In genomic region chr2:171404258-171404657, GRCh38 we compare ENCODE assay signal across 14 cellular contexts. TPM values are rescaled to one million over a fixed set of nuclear protein-coding genes. Genes with fewer than 3 reads are reported as not detected.
DNase-seq lines count a peak whose midpoint lies in the region; ATAC-seq and TF ChIP-seq lines count a peak whose summit lies in the region.
"Had no signal": no experiment of that assay in that cellular context is flagged by ENCODE, and none has a peak within 500 bp of the region (broad histone marks: within the 10 kb centered on the region; RNA-seq: fewer than 3 reads in every experiment).

No MANE protein-coding gene starts in this region.

- H3K27ac ChIP-seq in IMR-90 (ENCODE audit: insufficient read depth, low read length), result no peak overlapping the region
- H3K27ac ChIP-seq in mammary epithelial cell (ENCODE audit: insufficient read depth, low read depth, low read length), result peak overlapping the region; percentile 54
- no peak overlapping the region for H3K27ac ChIP-seq in prostate gland
- H3K27ac ChIP-seq: heart left ventricle, sigmoid colon, VCaP had no signal

- in situ Hi-C loops in IMR-90 (cut with MboI; ENCODE audit: low sequenced_read_pairs) (no loop called here), mammary epithelial cell (cut with MboI; ENCODE audit: low sequenced_read_pairs in 2 of 2) (loop anchor here in 1 of 2 donors (25.0 kb wide), 1 partner anchor 242 kb away; the partner anchor contains the start of gene TLK1)

- peak overlapping the region; percentile 13; the same call in 2 of the 3 replicates for H2BK15ac ChIP-seq in IMR-90 (ENCODE audit: low read depth, low read length)

- peak overlapping the region; percentile 7; the same call in 1 of the 2 replicates for H4K91ac ChIP-seq in IMR-90 (ENCODE audit: insufficient read depth, low read depth, low read length)

- H3K79me2 ChIP-seq in mammary epithelial cell (ENCODE audit: insufficient read depth, low read length), result peaks cover 85% of the 10 kb centered on the region

- intact Hi-C loops in IMR-90 (cut with micrococcal nuclease), result no loop called here
- intact Hi-C loops in mammary epithelial cell (cut with micrococcal nuclease), result no loop called here
- intact Hi-C loops in prostate gland (cut with DNase I), result no loop called here

- peak overlapping the region; percentile 38; the same call in 1 of the 2 replicates for H3K18ac ChIP-seq in IMR-90 (ENCODE audit: low read depth, low read length)

- no TSS peak for BruUV-seq in IMR-90 (replicated peaks; lab: Mats Ljungman, UMichigan)
- no TSS peak for BruUV-seq in mammary epithelial cell (replicated peaks; lab: Mats Ljungman, UMichigan)

- H4K5ac ChIP-seq in IMR-90 (ENCODE audit: low read depth, low read length), result peak overlapping the region; percentile 35; the same call in 1 of the 2 replicates

- H3K27me3 ChIP-seq in IMR-90 (ENCODE audit: control insufficient read depth, insufficient read depth, low read length) (no peaks in the 10 kb centered on the region), mammary epithelial cell (ENCODE audit: insufficient read depth, low read length) (no peaks in the 10 kb centered on the region), prostate gland (replicated peaks; ENCODE audit: insufficient read depth) (no peaks in the 10 kb centered on the region)
- H3K27me3 ChIP-seq: heart left ventricle, sigmoid colon had no signal

- peak overlapping the region; percentile 11; the same call in 1 of the 2 replicates for H3K14ac ChIP-seq in IMR-90 (replicated peaks; ENCODE audit: low read depth, low read length)

- 64% methylated on average over 3 of the region's 5 CpGs; no CpG with 5 or more reads in 1 of the 2 experiments for WGBS in IMR-90 (ENCODE audit: extremely low coverage in 2 of 2, insufficient read length in 1 of 2), 2 experiments
- WGBS in mammary epithelial cell (ENCODE audit: low coverage, missing lambda C conversion rate), result 48% methylated on average over 5 of the region's 5 CpGs
- WGBS in prostate gland, result 81% methylated on average over 5 of the region's 5 CpGs

- H4K8ac ChIP-seq in IMR-90 (ENCODE audit: low read depth in 2 of 2, low read length in 2 of 2), result peak overlapping the region in 1 of 2 experiments; percentile 93; a peak in 2 of 4 replicates

- peaks cover 21 to 23% of the 10 kb centered on the region in 2 experiments; a peak in 2 of 4 replicates for H3K79me1 ChIP-seq in IMR-90 (ENCODE audit: low read depth in 1 of 2, low read length in 2 of 2)

- DNase-seq in AG10803 (ENCODE audit: low read depth) (peak; percentile 71), IMR-90 (peak; percentile 79), mammary epithelial cell (peak; percentile 83), kidney glomerular epithelial cell (lab: John Stamatoyannopoulos, UW) (peak; percentile 83), pons (ENCODE audit: low spot score) (no peak), GM19240 (ENCODE audit: insufficient read length, low spot score) (no peak), prostate gland (ENCODE audit: low spot score) (no peak)
- no peak for DNase-seq in stimulated activated CD4-positive, alpha-beta T cell treated with anti-CD3 and anti-CD28 coated beads, Interleukin-4, amount 100 ng/mL, for 4 hours
- DNase-seq: activated T-cell treated with anti-CD3 and anti-CD28 coated beads, Interleukin-2, amount 50 U/mL, for 72 hours; cerebellar nuclear complex; heart left ventricle; NCI-H1694; sigmoid colon had no signal

- H3K36me3 ChIP-seq in IMR-90 (ENCODE audit: control insufficient read depth, insufficient read depth, low read length) (no peaks in the 10 kb centered on the region), mammary epithelial cell (ENCODE audit: insufficient read depth, low read length) (no peaks in the 10 kb centered on the region), prostate gland (no peaks in the 10 kb centered on the region)
- H3K36me3 ChIP-seq: heart left ventricle, sigmoid colon had no signal

- TF ChIP-seq CTCF in AG10803 (conservative IDR thresholded peaks at IDR 0.05; ENCODE audit: low read length) (no peak), IMR-90 (conservative IDR thresholded peaks at IDR 0.05; ENCODE audit: low read depth, low read length) (no peak), mammary epithelial cell (conservative IDR thresholded peaks at IDR 0.05 in 1 of 2, IDR thresholded peaks at IDR 0.05 in 1 of 2; ENCODE audit: extremely low read depth in 1 of 2, insufficient read depth in 1 of 2, low read depth in 1 of 2, low read length in 2 of 2) (no peak), prostate gland (IDR thresholded peaks at IDR 0.05) (no peak)

- CTCF ChIA-PET in IMR-90 (lab: Yijun Ruan, JAX), result no interaction called here
- CTCF ChIA-PET in mammary epithelial cell (lab: Charles Lee; ENCODE audit: low non-redundant PET), result no interaction called here

- H3K4me3 ChIP-seq in AG10803 (ENCODE audit: low read length) (no peak overlapping the region), IMR-90 (ENCODE audit: insufficient read depth, low read depth, low read length) (no peak overlapping the region), mammary epithelial cell (replicated peaks in 1 of 3; ENCODE audit: insufficient read depth in 1 of 3, low read depth in 2 of 3, low read length in 3 of 3) (no peak overlapping the region), prostate gland (no peak overlapping the region)
- H3K4me3 ChIP-seq: heart left ventricle, sigmoid colon had no signal

- peak; percentile 90 for ATAC-seq in IMR-90 (ENCODE audit: low read depth)
- ATAC-seq: activated T-cell treated with anti-CD3 and anti-CD28 coated beads, Interleukin-2, amount 50 U/mL, for 72 hours; heart left ventricle had no signal

- H3K9ac ChIP-seq in IMR-90 (ENCODE audit: low read depth, low read length) (no peak overlapping the region), mammary epithelial cell (ENCODE audit: insufficient read depth, low read length) (no peak overlapping the region)

- H2BK5ac ChIP-seq in IMR-90 (ENCODE audit: low read depth, low read length, poor library complexity, severe bottlenecking), result peak overlapping the region; percentile 92

- H2AFZ ChIP-seq in IMR-90 (replicated peaks; ENCODE audit: low read length, poor library complexity) (peak overlapping the region; percentile 75), mammary epithelial cell (ENCODE audit: low read depth, low read length) (no peak overlapping the region)

- H3K4me1 ChIP-seq in IMR-90 (ENCODE audit: control insufficient read depth, insufficient read depth, low read length) (peaks cover 4% of the 10 kb centered on the region; the same call in 1 of the 2 replicates), mammary epithelial cell (ENCODE audit: insufficient read depth, low read length) (peaks cover 29% of the 10 kb centered on the region), prostate gland (replicated peaks) (no peaks in the 10 kb centered on the region)
- H3K4me1 ChIP-seq: heart left ventricle had no signal

- H3K9me3 ChIP-seq in IMR-90 (ENCODE audit: control insufficient read depth, insufficient read depth, low read length), result no peaks in the 10 kb centered on the region
- H3K9me3 ChIP-seq in mammary epithelial cell (replicated peaks; ENCODE audit: insufficient read depth, low read length), result peaks cover 6% of the 10 kb centered on the region
- no peaks in the 10 kb centered on the region for H3K9me3 ChIP-seq in prostate gland
- H3K9me3 ChIP-seq: sigmoid colon had no signal

- H3K4ac ChIP-seq in IMR-90 (ENCODE audit: low read depth, low read length), result peak overlapping the region; percentile 58

- no peak for TF ChIP-seq RAD21 in IMR-90 (IDR thresholded peaks at IDR 0.05; ENCODE audit: low read length)

- H3K4me2 ChIP-seq in IMR-90 (ENCODE audit: low read depth, low read length) (no peak overlapping the region; the same call in 1 of the 2 replicates), mammary epithelial cell (ENCODE audit: insufficient read depth, low read depth, low read length) (peak overlapping the region; percentile 9)

- H2BK20ac ChIP-seq in IMR-90 (ENCODE audit: low read depth, low read length), result peak overlapping the region; percentile 40

- TF ChIP-seq POLR2A in IMR-90 (IDR thresholded peaks at IDR 0.05; ENCODE audit: low read depth, low read length) (no peak), prostate gland (IDR thresholded peaks at IDR 0.05) (no peak)

- dilution Hi-C loops in IMR-90 (cut with HindIII; ENCODE audit: low sequenced_read_pairs, unreplicated experiment), result no loop called here
- dilution Hi-C loops in mammary epithelial cell (cut with HindIII; ENCODE audit: low sequenced_read_pairs), result no loop called here

- no peak overlapping the region for H2AK9ac ChIP-seq in IMR-90 (replicated peaks; ENCODE audit: low read depth, low read length, poor library complexity)

- peak overlapping the region; percentile 71 for H2BK120ac ChIP-seq in IMR-90 (ENCODE audit: low read depth, low read length)

- peak overlapping the region; percentile 61; the same call in 1 of the 2 replicates for H3K23ac ChIP-seq in IMR-90 (ENCODE audit: low read depth, low read length)

- POLR2A ChIA-PET in IMR-90 (lab: Charles Lee; ENCODE audit: unreplicated experiment), result no interaction called here

- peaks cover 3% of the 10 kb centered on the region for H3K9me1 ChIP-seq in IMR-90 (ENCODE audit: insufficient read depth, low read length)

- H2AK5ac ChIP-seq in IMR-90 (ENCODE audit: low read depth, low read length), result peak overlapping the region; percentile 87; the same call in 1 of the 2 replicates

- no peak overlapping the region for H3K56ac ChIP-seq in IMR-90 (ENCODE audit: extremely low read depth, insufficient read depth, low read length)

- H4K20me1 ChIP-seq in IMR-90 (ENCODE audit: insufficient read depth, low read length) (no peaks in the 10 kb centered on the region), mammary epithelial cell (ENCODE audit: insufficient read depth, low read length) (no peaks in the 10 kb centered on the region)

TF ChIP-seq in IMR-90, 13 proteins besides CTCF, POLR2A, EP300 and RAD21:
- 0 out of 2 replicates have a peak, but pooled peaks have one; percentile 12 for TF ChIP-seq FOS (IDR thresholded peaks at IDR 0.05; ENCODE audit: low read depth, low read length)
- peak; percentile 48 for TF ChIP-seq RCOR1 (IDR thresholded peaks at IDR 0.05; ENCODE audit: insufficient replicate concordance, low read length)
- no peak for TF ChIP-seq MAFK (IDR thresholded peaks at IDR 0.05; ENCODE audit: low read depth, low read length)

RNA-seq across cellular contexts. Expression of gene METTL8, which starts 29.5 kb away (rescaled TPM):
- total RNA-seq in IMR-90 (2012; rRNA removed) (10.6 and 20.0 TPM in 2 replicates), mammary epithelial cell (10 to 100 TPM; 49.7 to 57.0 TPM), prostate gland (10 to 100 TPM in 1 of 2 donors, 1 to 10 TPM in 1; 8.1 to 18.0 TPM)
- polyA plus RNA-seq in IMR-90 (2012; rRNA removed) (6.4 and 6.9 TPM in 2 replicates), mammary epithelial cell (24.8 TPM)
- 2.0 and 4.4 TPM in 2 replicates for polyA plus RNA-seq in IMR-90 (2012; cell fraction: cytosol; rRNA removed)
- 1.8 and 5.5 TPM in 2 replicates for polyA plus RNA-seq in IMR-90 (2012; cell fraction: nucleus; rRNA removed; ENCODE audit: low replicate concordance)
- 82.4 TPM for polyA minus RNA-seq in mammary epithelial cell

RNA-seq across cellular contexts. Expression of gene DCAF17, which starts 29.8 kb away (rescaled TPM):
- total RNA-seq in IMR-90 (2012; rRNA removed) (13.1 and 22.8 TPM in 2 replicates), mammary epithelial cell (10 to 100 TPM; 22.8 to 25.2 TPM), prostate gland (10 to 100 TPM; 15.5 to 19.1 TPM)
- polyA plus RNA-seq in IMR-90 (2012; rRNA removed) (5.0 and 6.7 TPM in 2 replicates), mammary epithelial cell (7.2 TPM)
- 0.98 and 1.5 TPM in 2 replicates for polyA plus RNA-seq in IMR-90 (2012; cell fraction: cytosol; rRNA removed)
- polyA plus RNA-seq in IMR-90 (2012; cell fraction: nucleus; rRNA removed; ENCODE audit: low replicate concordance), result 1.9 and 10.9 TPM in 2 replicates
- polyA minus RNA-seq in mammary epithelial cell, result 6.8 TPM

Comparison
In these comparisons a context has a peak if more than half of its experiments do, and no peak if none do; other contexts are left out.
1. DNase-seq: peak in AG10803 (single experiment), IMR-90 (single experiment), mammary epithelial cell (single experiment) and kidney glomerular epithelial cell (single experiment); none in stimulated activated CD4-positive, alpha-beta T cell treated with anti-CD3 and anti-CD28 coated beads, Interleukin-4, amount 100 ng/mL, for 4 hours (0 of 2), pons (single experiment), GM19240 (single experiment) and prostate gland (single experiment).